Comparison of ENCODE assay signal across 23 cellular contexts in the genomic region with DNA sequence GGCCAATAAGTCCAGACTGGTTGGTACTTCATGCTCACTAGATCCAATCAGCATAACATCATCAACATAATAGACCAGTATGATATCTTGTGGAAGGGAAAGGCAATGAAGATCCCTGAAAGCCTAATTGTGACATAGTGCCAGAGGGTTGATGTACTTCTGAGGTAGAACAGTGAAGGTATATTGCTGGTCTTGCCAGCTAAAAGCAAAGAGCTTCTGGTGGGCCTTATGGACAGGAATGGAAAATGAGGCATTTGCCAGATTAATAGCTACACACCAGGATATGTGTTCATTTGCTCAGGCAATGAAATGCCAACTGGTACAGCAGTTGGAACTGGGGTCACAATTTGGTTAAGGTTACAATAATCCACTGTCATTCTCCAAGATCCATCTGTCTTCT.
"Had no signal": no experiment of that assay in that cellular context is flagged by ENCODE, and none has a peak within 500 bp of the region (broad histone marks: within the 10 kb centered on the region; RNA-seq: fewer than 3 reads in every experiment).

No MANE protein-coding gene starts in this region.

- H3K4me1 ChIP-seq: colonic mucosa, esophagus muscularis mucosa, foreskin keratinocyte, gastrocnemius medialis, gastroesophageal sphincter, heart left ventricle, heart right ventricle had no signal

- H3K4me3 ChIP-seq: colonic mucosa, coronary artery, dorsolateral prefrontal cortex, esophagus muscularis mucosa, esophagus squamous epithelium, gastrocnemius medialis, gastroesophageal sphincter, heart left ventricle, heart right ventricle had no signal

- H3K36me3 ChIP-seq: colonic mucosa, esophagus muscularis mucosa, esophagus squamous epithelium, gastrocnemius medialis, gastroesophageal sphincter, heart left ventricle, heart right ventricle had no signal

- H3K27ac ChIP-seq: colonic mucosa, coronary artery, dorsolateral prefrontal cortex, epithelial cell of prostate, esophagus muscularis mucosa, esophagus squamous epithelium, foreskin keratinocyte, gastrocnemius medialis, gastroesophageal sphincter, heart left ventricle, heart right ventricle had no signal

- DNase-seq: colonic mucosa; cortex of kidney; dermis blood vessel endothelial cell; dorsolateral prefrontal cortex; effector CD4-positive, alpha-beta T cell; effector CD8-positive, alpha-beta T cell; effector memory CD4-positive, alpha-beta T cell; effector memory CD8-positive, alpha-beta T cell; endodermal cell; erythroblast; esophagus squamous epithelium; foreskin fibroblast; foreskin keratinocyte; foreskin melanocyte; gastrocnemius medialis; glutamatergic neuron; head of caudate nucleus; heart left ventricle; heart right ventricle had no signal

- H3K9me3 ChIP-seq: colonic mucosa, esophagus muscularis mucosa, esophagus squamous epithelium, gastrocnemius medialis, gastroesophageal sphincter, heart left ventricle, heart right ventricle had no signal
